ENCODE assay signal across 18 cellular contexts in genomic region chr12:115570271-115570777, GRCh38.
DNase-seq lines count a peak whose midpoint lies in the region; FAIRE-seq and TF ChIP-seq lines count a peak whose summit lies in the region.
"Had no signal": no experiment of that assay in that cellular context is flagged by ENCODE, and none has a peak within 500 bp of the region (broad histone marks: within the 10 kb centered on the region; RNA-seq: fewer than 3 reads in every experiment).

No MANE protein-coding gene starts in this region.

- H4K91ac ChIP-seq in neuronal stem cell (ENCODE audit: low read depth, low read length, poor library complexity), result no peak overlapping the region

- no peak overlapping the region for H3K4ac ChIP-seq in neuronal stem cell (ENCODE audit: low read length)

- H3K18ac ChIP-seq in neuronal stem cell (ENCODE audit: low read length), result no peak overlapping the region

- H3K79me1 ChIP-seq in neuronal stem cell (ENCODE audit: low read depth, low read length), result no peaks in the 10 kb centered on the region

- H3K4me3 ChIP-seq in bronchial epithelial cell (ENCODE audit: low read depth, low read length), result no peak overlapping the region
- no peak overlapping the region for H3K4me3 ChIP-seq in neuronal stem cell (ENCODE audit: low read length in 2 of 2)

- H2BK12ac ChIP-seq in neuronal stem cell (ENCODE audit: low read length), result no peak overlapping the region

- H3K27me3 ChIP-seq in bronchial epithelial cell (ENCODE audit: control insufficient read depth, insufficient read depth, low read length) (no peaks in the 10 kb centered on the region), neuronal stem cell (ENCODE audit: control insufficient read depth in 3 of 3, insufficient read depth in 3 of 3, low read depth in 1 of 3, low read length in 3 of 3) (no peaks in the 10 kb centered on the region)

- no peak overlapping the region for H4K8ac ChIP-seq in neuronal stem cell (ENCODE audit: low read depth, low read length)

- no peak overlapping the region for H3K4me2 ChIP-seq in neuronal stem cell (ENCODE audit: insufficient read depth, low read length, poor library complexity, severe bottlenecking)

- TF ChIP-seq CTCF in bronchial epithelial cell (IDR thresholded peaks at IDR 0.05; ENCODE audit: insufficient read depth, low read length, severe bottlenecking), result no peak

- WGBS in neuronal stem cell (ENCODE audit: extremely low coverage in 2 of 2, insufficient read length in 2 of 2, insufficient replicate concordance in 1 of 2), 2 donors, result no CpG with 5 or more reads among the region's 19 CpGs

- H2BK15ac ChIP-seq in neuronal stem cell (ENCODE audit: low read length), result no peak overlapping the region

- no peaks in the 10 kb centered on the region for H3K9me3 ChIP-seq in neuronal stem cell (replicated peaks in 1 of 2; ENCODE audit: control insufficient read depth in 2 of 2, insufficient read depth in 1 of 2, low read depth in 1 of 2, low read length in 2 of 2)

- H3K36me3 ChIP-seq in bronchial epithelial cell (ENCODE audit: control insufficient read depth, insufficient read depth, low read length) (no peaks in the 10 kb centered on the region), neuronal stem cell (replicated peaks in 1 of 2; ENCODE audit: control insufficient read depth in 2 of 2, insufficient read depth in 2 of 2, low read length in 2 of 2) (no peaks in the 10 kb centered on the region)

- no peak for FAIRE-seq in bronchial epithelial cell (lab: Jason Lieb, UNC)
- FAIRE-seq: frontal cortex, GM18507 had no signal

- no peak overlapping the region for H3K9ac ChIP-seq in neuronal stem cell (ENCODE audit: low read depth, low read length, poor library complexity)

- H2AFZ ChIP-seq in neuronal stem cell (ENCODE audit: low read length), result no peak overlapping the region

- H2AK5ac ChIP-seq in neuronal stem cell (ENCODE audit: low read depth, low read length), result no peak overlapping the region

- no peak overlapping the region for H2BK5ac ChIP-seq in neuronal stem cell (ENCODE audit: low read length)

- no peak overlapping the region for H3K23ac ChIP-seq in neuronal stem cell (ENCODE audit: low read depth, low read length, poor library complexity)

- peak; percentile 47 for DNase-seq in EH (ENCODE audit: low read depth)
- peak; percentile 31 for DNase-seq in NCI-H2227 treated with DMSO at 0.1 percent for 48 hours (lab: John Stamatoyannopoulos, UW)
- peak; percentile 21 for DNase-seq in bronchial epithelial cell (ENCODE audit: low read depth)
- peak; percentile 8 for DNase-seq in neuronal stem cell (ENCODE audit: low spot score)
- DNase-seq in NCI-H187 (lab: John Stamatoyannopoulos, UW), result no peak
- no peak for DNase-seq in stimulated activated CD4-positive, alpha-beta T cell treated with anti-CD3 and anti-CD28 coated beads, Interleukin-15, amount 100 ng/mL, for 24 hours
- DNase-seq in SHP77 (lab: John Stamatoyannopoulos, UW), result no peak
- DNase-seq in activated CD4-positive, CD25-positive, alpha-beta regulatory T cell treated with anti-CD3 and anti-CD28 coated beads, Interleukin-2, amount 50 U/mL, for 72 hours, result no peak
- DNase-seq: activated naive CD8-positive, alpha-beta T cell treated with anti-CD3 and anti-CD28 coated beads for 36 hours; cortex of kidney; GF-D8; islet precursor cell; NCI-H446 treated with DMSO at 0.1 percent for 48 hours; stimulated activated CD4-positive, alpha-beta T cell treated with anti-CD3 and anti-CD28 coated beads, Interleukin-2, amount 100 ng/mL, for 48 hours; stimulated activated naive B cell treated with anti-CD40 and anti-IgM and Interleukin-4, amounts not matched to agents 10 μg/mL and 1 μg/mL and 100 μg/mL, for 72 hours had no signal

- H2BK120ac ChIP-seq in neuronal stem cell (ENCODE audit: low read depth, low read length), result no peak overlapping the region

- H3K4me1 ChIP-seq in neuronal stem cell (ENCODE audit: control insufficient read depth in 2 of 2, insufficient read depth in 1 of 2, low read depth in 1 of 2, low read length in 2 of 2), result peaks cover 0 to 5% of the 10 kb centered on the region in 2 donors

- no peak overlapping the region for H3K27ac ChIP-seq in neuronal stem cell (replicated peaks; ENCODE audit: low read length)
- H3K27ac ChIP-seq: C4-2B had no signal

- no peak overlapping the region for H3K14ac ChIP-seq in neuronal stem cell (ENCODE audit: low read length)

Comparison
In these comparisons a context has a peak if more than half of its experiments do, and no peak if none do; other contexts are left out.
1. DNase-seq: peak in EH (single experiment), NCI-H2227 treated with DMSO at 0.1 percent for 48 hours (single experiment), bronchial epithelial cell (single experiment) and neuronal stem cell (single experiment); none in NCI-H187 (0 of 2), stimulated activated CD4-positive, alpha-beta T cell treated with anti-CD3 and anti-CD28 coated beads, Interleukin-15, amount 100 ng/mL, for 24 hours (single experiment), SHP77 (0 of 2) and activated CD4-positive, CD25-positive, alpha-beta regulatory T cell treated with anti-CD3 and anti-CD28 coated beads, Interleukin-2, amount 50 U/mL, for 72 hours (single experiment).